Comparison of ENCODE assay signal across 8 cellular contexts in the genomic region with DNA sequence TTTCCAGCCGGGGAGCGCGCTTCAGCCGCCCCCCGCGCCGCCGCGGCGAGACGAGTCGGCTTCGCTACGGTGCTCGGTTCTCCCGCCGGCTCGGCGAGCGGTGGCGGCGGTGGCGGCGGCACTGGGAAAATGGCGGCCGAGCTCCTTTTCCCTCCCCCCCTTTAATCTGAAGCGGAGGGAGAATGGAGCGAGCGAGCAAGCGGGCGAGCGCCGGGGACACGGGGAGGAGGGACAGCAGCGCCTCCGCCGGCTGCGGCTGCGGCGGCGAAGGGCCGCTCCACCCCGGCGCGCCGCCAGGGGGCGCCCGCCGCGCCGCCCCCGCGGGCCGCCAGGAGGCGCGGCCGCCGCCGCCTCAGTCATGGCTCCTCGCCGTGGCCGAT. TPM values are rescaled to one million over a fixed set of nuclear protein-coding genes. Genes with fewer than 3 reads are reported as not detected.
A peak's percentile ranks its signal among the peaks of the same experiment; 100 is the strongest.
DNase-seq lines count a peak whose midpoint lies in the region; FAIRE-seq and TF ChIP-seq lines count a peak whose summit lies in the region.

A gene with protein sequence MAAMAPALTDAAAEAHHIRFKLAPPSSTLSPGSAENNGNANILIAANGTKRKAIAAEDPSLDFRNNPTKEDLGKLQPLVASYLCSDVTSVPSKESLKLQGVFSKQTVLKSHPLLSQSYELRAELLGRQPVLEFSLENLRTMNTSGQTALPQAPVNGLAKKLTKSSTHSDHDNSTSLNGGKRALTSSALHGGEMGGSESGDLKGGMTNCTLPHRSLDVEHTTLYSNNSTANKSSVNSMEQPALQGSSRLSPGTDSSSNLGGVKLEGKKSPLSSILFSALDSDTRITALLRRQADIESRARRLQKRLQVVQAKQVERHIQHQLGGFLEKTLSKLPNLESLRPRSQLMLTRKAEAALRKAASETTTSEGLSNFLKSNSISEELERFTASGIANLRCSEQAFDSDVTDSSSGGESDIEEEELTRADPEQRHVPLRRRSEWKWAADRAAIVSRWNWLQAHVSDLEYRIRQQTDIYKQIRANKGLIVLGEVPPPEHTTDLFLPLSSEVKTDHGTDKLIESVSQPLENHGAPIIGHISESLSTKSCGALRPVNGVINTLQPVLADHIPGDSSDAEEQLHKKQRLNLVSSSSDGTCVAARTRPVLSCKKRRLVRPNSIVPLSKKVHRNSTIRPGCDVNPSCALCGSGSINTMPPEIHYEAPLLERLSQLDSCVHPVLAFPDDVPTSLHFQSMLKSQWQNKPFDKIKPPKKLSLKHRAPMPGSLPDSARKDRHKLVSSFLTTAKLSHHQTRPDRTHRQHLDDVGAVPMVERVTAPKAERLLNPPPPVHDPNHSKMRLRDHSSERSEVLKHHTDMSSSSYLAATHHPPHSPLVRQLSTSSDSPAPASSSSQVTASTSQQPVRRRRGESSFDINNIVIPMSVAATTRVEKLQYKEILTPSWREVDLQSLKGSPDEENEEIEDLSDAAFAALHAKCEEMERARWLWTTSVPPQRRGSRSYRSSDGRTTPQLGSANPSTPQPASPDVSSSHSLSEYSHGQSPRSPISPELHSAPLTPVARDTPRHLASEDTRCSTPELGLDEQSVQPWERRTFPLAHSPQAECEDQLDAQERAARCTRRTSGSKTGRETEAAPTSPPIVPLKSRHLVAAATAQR (N-terminal part only) (minus strand): TSS at position 184 of the 380 bp plus-strand sequence. CDS start 21,286 bp downstream, outside the sequence.

- DNase-seq in H54 (ENCODE audit: insufficient read length, low spot score): peak; percentile 94
- peak; percentile 93 for DNase-seq in M059J (ENCODE audit: low read depth)
- peak; percentile 96 for DNase-seq in SIG-M5 treated with dmso at 0.1 percent for 504 hours (lab: John Stamatoyannopoulos, UW; ENCODE audit: unreplicated experiment)
- peak; percentile 92 for DNase-seq in activated naive CD4-positive, alpha-beta T cell treated with anti-CD3 and anti-CD28 coated beads for 36 hours
- peak; percentile 89 to 94 for DNase-seq in frontal cortex (ENCODE audit: low spot score in 2 of 2)
- DNase-seq in non-pigmented ciliary epithelial cell (ENCODE audit: low read depth): peak; percentile 65
- peak; percentile 92 for DNase-seq in superior temporal gyrus (ENCODE audit: extremely low spot score)

- H3K36me3 Mint-ChIP-seq in activated naive CD4-positive, alpha-beta T cell treated with anti-CD3 and anti-CD28 coated beads for 36 hours (ENCODE audit: low read depth): peaks cover 9% of the 10 kb centered on the region

- CTCF ChIA-PET in activated naive CD4-positive, alpha-beta T cell treated with anti-CD3 and anti-CD28 coated beads for 36 hours (lab: Charles Lee): interaction anchor here (0.6 to 3.7 kb wide), 34 partner anchors 8 to 522 kb away, joined by 3 to 27 read pairs (median 4); no protein-coding TSS in a partner anchor

- H3K9ac ChIP-seq in ES-I3 (ENCODE audit: low read depth, low read length): peak within 1 kb of the TSS; percentile 99

- peak within 1 kb of the TSS; percentile 82 for H3K4me3 Mint-ChIP-seq in activated naive CD4-positive, alpha-beta T cell treated with anti-CD3 and anti-CD28 coated beads for 36 hours

- TF ChIP-seq POLR2A in H54 (IDR thresholded peaks at IDR 0.05; ENCODE audit: low read depth, low read length): no peak; the same call in 1 of the 2 replicates

- intact Hi-C loops in activated naive CD4-positive, alpha-beta T cell treated with anti-CD3 and anti-CD28 coated beads for 36 hours (cut with micrococcal nuclease): loop anchor here (1.0 to 5.0 kb wide), 4 partner anchors 56 to 881 kb away; a partner anchor contains a TSS

- H3K27ac Mint-ChIP-seq in activated naive CD4-positive, alpha-beta T cell treated with anti-CD3 and anti-CD28 coated beads for 36 hours: peak within 1 kb of the TSS; percentile 95

- FAIRE-seq in H54 (lab: Jason Lieb, UNC) (no peak), frontal cortex (lab: Jason Lieb, UNC) (no peak)

- H3K9me3 Mint-ChIP-seq in activated naive CD4-positive, alpha-beta T cell treated with anti-CD3 and anti-CD28 coated beads for 36 hours: no peaks in the 10 kb centered on the region

- peaks cover 12% of the 10 kb centered on the region for H3K4me1 ChIP-seq in ES-I3 (ENCODE audit: insufficient read depth, low read length)

- H3K4me1 Mint-ChIP-seq in activated naive CD4-positive, alpha-beta T cell treated with anti-CD3 and anti-CD28 coated beads for 36 hours (ENCODE audit: low read depth): peaks cover 60% of the 10 kb centered on the region

- H3K36me3 ChIP-seq in ES-I3 (ENCODE audit: insufficient read depth, low read length): no peaks in the 10 kb centered on the region

- no peaks in the 10 kb centered on the region for H3K27me3 Mint-ChIP-seq in activated naive CD4-positive, alpha-beta T cell treated with anti-CD3 and anti-CD28 coated beads for 36 hours (ENCODE audit: low read depth)

- H3K9me3 ChIP-seq in ES-I3 (ENCODE audit: control insufficient read depth, insufficient read depth, low read length): peaks cover 7% of the 10 kb centered on the region; the same call in 1 of the 2 replicates

RNA-seq across cellular contexts. Expression of the gene that starts here (rescaled TPM):
- total RNA-seq in M059J (2014; rRNA removed; shearing (Covaris generic)): 18.4 and 30.7 TPM in 2 replicates
- total RNA-seq in activated naive CD4-positive, alpha-beta T cell treated with anti-CD3 and anti-CD28 coated beads for 36 hours: 10 to 100 TPM; 64.3 to 64.5 TPM
- 113 TPM for total RNA-seq in frontal cortex

Comparison
In these comparisons a context has a peak if more than half of its experiments do, and no peak if none do; other contexts are left out.
1. Peak in every context shown above with its lines: DNase-seq.